In the genomic region with DNA sequence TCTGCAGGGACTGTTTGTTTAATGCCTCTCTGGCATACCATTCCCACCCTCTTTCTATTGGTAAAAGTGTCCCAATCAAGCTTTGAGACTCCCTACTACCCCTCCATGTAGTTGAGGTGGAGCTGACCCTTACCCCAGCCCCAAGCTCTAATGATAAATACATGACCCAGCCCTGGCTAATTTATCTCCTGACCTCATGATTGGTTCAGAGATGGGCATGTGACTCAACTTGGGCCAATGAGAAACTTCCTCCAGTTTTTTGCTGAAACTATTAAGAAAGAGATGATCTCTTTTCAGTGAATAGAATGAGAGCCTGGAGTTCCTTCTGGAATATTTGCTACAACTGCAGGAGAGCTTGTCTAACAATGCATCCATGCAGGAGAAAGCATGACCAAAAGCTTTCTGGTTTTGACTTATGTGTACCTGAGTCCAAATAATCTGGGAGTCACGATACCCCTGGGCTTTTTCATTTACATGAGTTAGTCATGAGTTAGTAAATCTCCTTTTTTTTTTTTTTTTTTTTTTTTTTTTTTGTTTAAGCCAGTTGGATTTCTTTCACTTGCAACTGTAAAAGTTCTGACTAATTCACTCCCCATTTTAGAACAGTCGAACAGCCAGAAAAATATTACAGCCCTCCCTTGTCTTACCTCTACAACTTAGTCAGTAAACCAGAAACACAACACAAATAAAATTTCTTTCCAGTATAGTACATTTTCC, we compare ENCODE assay signal across 27 cellular contexts.
DNase-seq lines count a peak whose midpoint lies in the region; ATAC-seq and TF ChIP-seq lines count a peak whose summit lies in the region.
"Had no signal": no experiment of that assay in that cellular context is flagged by ENCODE, and none has a peak within 500 bp of the region (broad histone marks: within the 10 kb centered on the region; RNA-seq: fewer than 3 reads in every experiment).

No MANE protein-coding gene starts in this region.

- in situ Hi-C loops in Caki2 (cut with HindIII; ENCODE audit: low pct_unique_long_range_greater_than_20kb, low sequenced_read_pairs): no loop called here

- H3K27ac ChIP-seq in foreskin keratinocyte (no peak overlapping the region), coronary artery (no peak overlapping the region)
- H3K27ac ChIP-seq: C4-2B, esophagus muscularis mucosa, left lung, thoracic aorta had no signal

- peaks cover 26% of the 10 kb centered on the region for H3K4me1 ChIP-seq in foreskin keratinocyte
- H3K4me1 ChIP-seq: esophagus muscularis mucosa, left lung had no signal

- TF ChIP-seq CTCF in foreskin keratinocyte (conservative IDR thresholded peaks at IDR 0.05): no peak
- no peak for TF ChIP-seq CTCF in coronary artery (IDR thresholded peaks at IDR 0.05)

- DNase-seq in Caki2 (ENCODE audit: low read depth) (peak; percentile 15), LHCN-M2 (ENCODE audit: low read depth) (peak; percentile 20), astrocyte of the hippocampus (ENCODE audit: low read depth, low spot score) (peak; percentile 3), foreskin keratinocyte (peak; percentile 67 to 83), UCSD-AML1 (lab: John Stamatoyannopoulos, UW; ENCODE audit: unreplicated experiment) (no peak), coronary artery (ENCODE audit: low spot score) (no peak), SKM-1 (lab: John Stamatoyannopoulos, UW; ENCODE audit: unreplicated experiment) (no peak)
- DNase-seq: ACHN; activated CD4-positive, alpha-beta T cell treated with anti-CD3 and anti-CD28 coated beads, Interleukin-2, amount 50 U/mL, for 4 hours; activated CD8-positive, alpha-beta memory T cell treated with anti-CD3 and anti-CD28 coated beads, Interleukin-2, amount 50 U/mL, for 48 hours; activated gamma-delta T cell; central memory CD4-positive, alpha-beta T cell; effector CD4-positive, alpha-beta T cell; glutamatergic neuron; H7; left lung; MM.1S; NCI-H1436; NCI-H526 treated with DMSO at 0.1 percent for 48 hours; posterior cingulate gyrus; stimulated activated CD4-positive, alpha-beta T cell treated with anti-CD3 and anti-CD28 coated beads, Interleukin-1b, Interleukin-23, amount 100 ng/mL, for 48 hours; stimulated activated naive B cell treated with anti-CD40 and anti-IgM and Interleukin-4, amounts not matched to agents 10 μg/mL and 1 μg/mL and 100 μg/mL, for 72 hours had no signal

- peak; percentile 64 for ATAC-seq in foreskin keratinocyte
- no peak for ATAC-seq in GM18861 (IDR thresholded peaks at IDR 0.05; ENCODE audit: unreplicated experiment)
- ATAC-seq: left lung; Right ventricle myocardium inferior; stimulated activated naive B cell treated with anti-CD40 and anti-IgM and Interleukin-4, amounts not matched to agents 10 μg/mL and 1 μg/mL and 100 μg/mL, for 72 hours had no signal

- no peaks in the 10 kb centered on the region for H3K27me3 ChIP-seq in foreskin keratinocyte
- H3K27me3 ChIP-seq: esophagus muscularis mucosa, left lung had no signal

- H3K4me3 ChIP-seq in coronary artery: no peak overlapping the region
- H3K4me3 ChIP-seq: esophagus muscularis mucosa, left lung, thoracic aorta had no signal

Comparison
In these comparisons a context has a peak if more than half of its experiments do, and no peak if none do; other contexts are left out.
1. DNase-seq: peak in Caki2 (single experiment), LHCN-M2 (single experiment), astrocyte of the hippocampus (single experiment) and foreskin keratinocyte (2 of 2); none in UCSD-AML1 (single experiment), coronary artery (single experiment) and SKM-1 (single experiment).